1 cellular context compared by ENCODE assay signal in the genomic region with DNA sequence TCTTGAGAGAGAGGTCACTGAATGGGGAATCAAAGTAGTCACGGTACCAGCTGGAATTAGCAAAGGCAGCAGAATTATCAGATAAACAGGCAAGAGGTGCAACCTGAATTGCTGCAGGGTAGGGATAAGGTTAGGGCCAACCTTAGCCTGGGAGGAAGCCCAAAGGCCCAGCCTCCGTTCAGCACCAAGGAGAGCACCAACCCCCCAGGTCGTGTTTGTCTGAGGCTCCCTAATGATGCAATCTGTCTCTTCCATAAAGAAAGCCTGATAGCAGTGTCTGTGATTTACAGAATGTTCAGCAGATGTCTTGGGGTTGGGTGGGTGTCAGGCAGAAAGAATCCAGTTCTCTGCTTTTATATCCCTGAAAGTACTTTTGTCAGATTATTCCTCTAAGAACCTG.
TF ChIP-seq lines count a peak whose summit lies in the region.

No MANE protein-coding gene starts in this region.

TF ChIP-seq in H1, 55 proteins besides CTCF, POLR2A, EP300 and RAD21 (continued from another document):
- TF ChIP-seq, protein P1, sequence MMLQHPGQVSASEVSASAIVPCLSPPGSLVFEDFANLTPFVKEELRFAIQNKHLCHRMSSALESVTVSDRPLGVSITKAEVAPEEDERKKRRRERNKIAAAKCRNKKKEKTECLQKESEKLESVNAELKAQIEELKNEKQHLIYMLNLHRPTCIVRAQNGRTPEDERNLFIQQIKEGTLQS (IDR thresholded peaks at IDR 0.05; ENCODE audit: insufficient read depth, low read depth, low read length) = peak; percentile 94
- 0 out of 2 replicates have a peak, but pooled peaks have one; percentile 24 for TF ChIP-seq CREB1 (IDR thresholded peaks at IDR 0.05)
- TF ChIP-seq SAP30 (IDR thresholded peaks at IDR 0.05; ENCODE audit: insufficient read depth, insufficient replicate concordance, low read length) = no peak
- TF ChIP-seq CEBPB (IDR thresholded peaks at IDR 0.05; ENCODE audit: low read depth, low read length) = peak; percentile 99
- no peak for TF ChIP-seq CBX8 (IDR thresholded peaks at IDR 0.05; ENCODE audit: borderline replicate concordance, low read depth, low read length)
- TF ChIP-seq TCF12 (IDR thresholded peaks at IDR 0.05; ENCODE audit: low read depth, low read length) = no peak
- peak; percentile 45 to 87; a peak in 2 of 4 replicates for TF ChIP-seq SIN3A (conservative IDR thresholded peaks at IDR 0.05 in 1 of 2, IDR thresholded peaks at IDR 0.05 in 1 of 2; ENCODE audit: low read depth in 1 of 2, low read length in 2 of 2)
- no peak for TF ChIP-seq RXRA (IDR thresholded peaks at IDR 0.05; ENCODE audit: insufficient read depth, low read depth, low read length)
- TF ChIP-seq TAF7 (optimal IDR thresholded peaks at IDR 0.05; ENCODE audit: borderline replicate concordance, low read depth, low read length) = no peak
- TF ChIP-seq YY1 (IDR thresholded peaks at IDR 0.05; ENCODE audit: low read depth, low read length) = no peak
- TF ChIP-seq RBBP5 (IDR thresholded peaks at IDR 0.05; ENCODE audit: borderline replicate concordance, low read depth, low read length) = no peak
- no peak for TF ChIP-seq SP2 (IDR thresholded peaks at IDR 0.05; ENCODE audit: low read length)
- TF ChIP-seq GTF2F1 (IDR thresholded peaks at IDR 0.05; ENCODE audit: borderline replicate concordance, low read depth, low read length) = no peak
- TF ChIP-seq ATF2 (IDR thresholded peaks at IDR 0.05; ENCODE audit: low read length) = peak; percentile 90
- TF ChIP-seq JUND (IDR thresholded peaks at IDR 0.05; ENCODE audit: low read length) = peak; percentile 83
- TF ChIP-seq KDM4A (IDR thresholded peaks at IDR 0.05; ENCODE audit: low read depth, low read length, severe bottlenecking) = no peak
